Comparison of ENCODE assay signal across 28 cellular contexts in genomic region chr10:16417341-16417740, GRCh38. TPM values are rescaled to one million over a fixed set of nuclear protein-coding genes. Genes with fewer than 3 reads are reported as not detected.
"Had no signal": no experiment of that assay in that cellular context is flagged by ENCODE, and none has a peak within 500 bp of the region (broad histone marks: within the 10 kb centered on the region; RNA-seq: fewer than 3 reads in every experiment).

No MANE protein-coding gene starts in this region.

- H3K36me3 ChIP-seq: neural progenitor cell, ovary, right lobe of liver, sigmoid colon, stomach, thoracic aorta, thyroid gland, tibial nerve, upper lobe of left lung, vagina had no signal

- ATAC-seq: natural killer cell treated with Interleukin-12 subunit alpha and Interleukin-12 subunit beta and Interleukin-15 and Interleukin-18, amount 100 ng/mL, for 72 hours; psoas muscle; right cardiac atrium; right lobe of liver; stimulated activated effector memory CD8-positive, alpha-beta T cell treated with anti-CD3 and anti-CD28 coated beads, Interleukin-12 subunit alpha, Interleukin-12 subunit beta, amount 100 ng/mL, for 72 hours; stimulated activated naive B cell treated with anti-CD40 and anti-IgM and Interleukin-4, amounts not matched to agents 10 μg/mL and 1 μg/mL and 100 μg/mL, for 72 hours had no signal

- H3K4me3 ChIP-seq: neural progenitor cell, ovary, psoas muscle, right lobe of liver, sigmoid colon, stomach, thoracic aorta, thyroid gland, tibial nerve, upper lobe of left lung, vagina had no signal

- H3K36me3 Mint-ChIP-seq: natural killer cell treated with Interleukin-12 subunit alpha and Interleukin-12 subunit beta and Interleukin-15 and Interleukin-18, amount 100 ng/mL, for 72 hours; neural progenitor cell; stimulated activated effector memory CD8-positive, alpha-beta T cell treated with anti-CD3 and anti-CD28 coated beads, Interleukin-12 subunit alpha, Interleukin-12 subunit beta, amount 100 ng/mL, for 72 hours; stimulated activated naive B cell treated with anti-CD40 and anti-IgM and Interleukin-4, amounts not matched to agents 10 μg/mL and 1 μg/mL and 100 μg/mL, for 72 hours had no signal

- H3K4me1 ChIP-seq: neural progenitor cell, parathyroid adenoma, psoas muscle, right lobe of liver, sigmoid colon, stomach, thyroid gland, tibial nerve, upper lobe of left lung, vagina had no signal

- H3K4me3 Mint-ChIP-seq: natural killer cell treated with Interleukin-12 subunit alpha and Interleukin-12 subunit beta and Interleukin-15 and Interleukin-18, amount 100 ng/mL, for 72 hours; neural progenitor cell; stimulated activated effector memory CD8-positive, alpha-beta T cell treated with anti-CD3 and anti-CD28 coated beads, Interleukin-12 subunit alpha, Interleukin-12 subunit beta, amount 100 ng/mL, for 72 hours; stimulated activated naive B cell treated with anti-CD40 and anti-IgM and Interleukin-4, amounts not matched to agents 10 μg/mL and 1 μg/mL and 100 μg/mL, for 72 hours; stimulated activated naive CD8-positive, alpha-beta T cell treated with anti-CD3 and anti-CD28 coated beads, Interleukin-15, Interleukin-2, amounts not matched to agents 100 ng/mL and 50 ng/mL, for 24 hours had no signal

- H3K9ac ChIP-seq: neural progenitor cell, parathyroid adenoma had no signal

- H3K27me3 ChIP-seq: neural progenitor cell, ovary, right lobe of liver, thyroid gland, tibial nerve, upper lobe of left lung, vagina had no signal

- H3K27me3 Mint-ChIP-seq: progenitor cell of endocrine pancreas had no signal

- H3K27ac Mint-ChIP-seq: natural killer cell treated with Interleukin-12 subunit alpha and Interleukin-12 subunit beta and Interleukin-15 and Interleukin-18, amount 100 ng/mL, for 72 hours; neural progenitor cell; progenitor cell of endocrine pancreas; stimulated activated effector memory CD8-positive, alpha-beta T cell treated with anti-CD3 and anti-CD28 coated beads, Interleukin-12 subunit alpha, Interleukin-12 subunit beta, amount 100 ng/mL, for 72 hours; stimulated activated naive B cell treated with anti-CD40 and anti-IgM and Interleukin-4, amounts not matched to agents 10 μg/mL and 1 μg/mL and 100 μg/mL, for 72 hours; stimulated activated naive CD8-positive, alpha-beta T cell treated with anti-CD3 and anti-CD28 coated beads, Interleukin-15, Interleukin-2, amounts not matched to agents 100 ng/mL and 50 ng/mL, for 24 hours had no signal

- H3K4me1 Mint-ChIP-seq: neural progenitor cell; stimulated activated effector memory CD8-positive, alpha-beta T cell treated with anti-CD3 and anti-CD28 coated beads, Interleukin-12 subunit alpha, Interleukin-12 subunit beta, amount 100 ng/mL, for 72 hours had no signal

- H3K27ac ChIP-seq: neural progenitor cell, ovary, parathyroid adenoma, psoas muscle, right lobe of liver, sigmoid colon, stomach, thoracic aorta, thyroid gland, tibial nerve, upper lobe of left lung, vagina had no signal

- H3K9me3 ChIP-seq: ovary, psoas muscle, right lobe of liver, sigmoid colon, stomach, thoracic aorta, thyroid gland, tibial nerve, upper lobe of left lung, vagina had no signal

- DNase-seq: occipital lobe; ovary; posterior cingulate gyrus; psoas muscle; right cardiac atrium; right lobe of liver; sigmoid colon; small intestine; stimulated activated CD4-positive, alpha-beta T cell treated with anti-CD3 and anti-CD28 coated beads, Interleukin-15, amount 100 ng/mL, for 24 hours; stimulated activated CD4-positive, alpha-beta T cell treated with anti-CD3 and anti-CD28 coated beads, Interleukin-2, amount 100 ng/mL, for 24 hours; stimulated activated CD4-positive, alpha-beta T cell treated with anti-CD3 and anti-CD28 coated beads, Interleukin-2, amount 100 ng/mL, for 48 hours; stimulated activated CD4-positive, alpha-beta T cell treated with anti-CD3 and anti-CD28 coated beads, Interleukin-4, amount 100 ng/mL, for 24 hours; stimulated activated naive B cell treated with anti-CD40 and anti-IgM and Interleukin-4, amounts not matched to agents 10 μg/mL and 1 μg/mL and 100 μg/mL, for 72 hours; stimulated activated naive CD4-positive, alpha-beta T cell treated with Interleukin-2 at 50 U/mL for 16 hours; stomach; thyroid gland; trophoblast cell; upper lobe of left lung had no signal

- H3K9me3 Mint-ChIP-seq: natural killer cell treated with Interleukin-12 subunit alpha and Interleukin-12 subunit beta and Interleukin-15 and Interleukin-18, amount 100 ng/mL, for 72 hours; neural progenitor cell; stimulated activated effector memory CD8-positive, alpha-beta T cell treated with anti-CD3 and anti-CD28 coated beads, Interleukin-12 subunit alpha, Interleukin-12 subunit beta, amount 100 ng/mL, for 72 hours; stimulated activated naive CD8-positive, alpha-beta T cell treated with anti-CD3 and anti-CD28 coated beads, Interleukin-15, Interleukin-2, amounts not matched to agents 100 ng/mL and 50 ng/mL, for 24 hours had no signal

RNA-seq across cellular contexts. Expression of gene PTER, which starts 19.5 kb away (rescaled TPM):
- polyA plus RNA-seq: neural cell had no signal
